8 cellular contexts compared by ENCODE assay signal in genomic region chr3:169669816-169670215, GRCh38. TPM values are rescaled to one million over a fixed set of nuclear protein-coding genes. Genes with fewer than 3 reads are reported as not detected.
"Had no signal": no experiment of that assay in that cellular context is flagged by ENCODE, and none has a peak within 500 bp of the region (broad histone marks: within the 10 kb centered on the region; RNA-seq: fewer than 3 reads in every experiment).

No MANE protein-coding gene starts in this region.

- H3K4me3 Mint-ChIP-seq: activated CD8-positive, alpha-beta T cell treated with anti-CD3 and anti-CD28 coated beads for 36 hours; activated naive CD4-positive, alpha-beta T cell treated with anti-CD3 and anti-CD28 coated beads, Interleukin-2, amount 50 U/mL, for 24 hours had no signal

- DNase-seq: activated effector memory CD4-positive, alpha-beta T cell treated with Interleukin-2 at 50 U/mL for 16 hours had no signal

- H3K9me3 ChIP-seq: testis had no signal

- H3K27ac Mint-ChIP-seq: activated CD8-positive, alpha-beta T cell treated with anti-CD3 and anti-CD28 coated beads for 36 hours; activated naive CD4-positive, alpha-beta T cell treated with anti-CD3 and anti-CD28 coated beads, Interleukin-2, amount 50 U/mL, for 24 hours; stimulated activated naive CD8-positive, alpha-beta T cell treated with anti-CD3 and anti-CD28 coated beads, Interleukin-15, amount 100 ng/mL, for 72 hours; T-cell had no signal

- H3K27me3 ChIP-seq: testis had no signal

- H3K27ac ChIP-seq: skin epidermis, testis had no signal

- H3K36me3 ChIP-seq: esophagus muscularis mucosa had no signal

RNA-seq across cellular contexts. Expression of gene MECOM, which starts 6.3 kb away (rescaled TPM):
- total RNA-seq: activated CD8-positive, alpha-beta T cell treated with anti-CD3 and anti-CD28 coated beads for 36 hours had no signal
